Comparison of ENCODE assay signal across 9 cellular contexts in genomic region chr19:46218160-46218559, GRCh38. TPM values are rescaled to one million over a fixed set of nuclear protein-coding genes. Genes with fewer than 3 reads are reported as not detected.
DNase-seq lines count a peak whose midpoint lies in the region; ATAC-seq, FAIRE-seq and TF ChIP-seq lines count a peak whose summit lies in the region.
"Had no signal": no experiment of that assay in that cellular context is flagged by ENCODE, and none has a peak within 500 bp of the region (broad histone marks: within the 10 kb centered on the region; RNA-seq: fewer than 3 reads in every experiment).

No MANE protein-coding gene starts in this region.

- TF ChIP-seq CTCF in esophagus muscularis mucosa (IDR thresholded peaks at IDR 0.05), result no peak

- no peak for DNase-seq in GM12891 (ENCODE audit: insufficient read length, low spot score)
- DNase-seq in MV-4-11 (lab: John Stamatoyannopoulos, UW), result peak; percentile 18
- DNase-seq in activated naive CD8-positive, alpha-beta T cell treated with anti-CD3 and anti-CD28 coated beads, Interleukin-2, amount 50 U/mL, for 24 hours, result peak; percentile 49
- DNase-seq in lung microvascular endothelial cell (ENCODE audit: low read depth in 2 of 2), result peak; percentile 50 to 65
- no peak for DNase-seq in esophagus muscularis mucosa (ENCODE audit: extremely low spot score)
- no peak for DNase-seq in G401 (ENCODE audit: low spot score)
- DNase-seq in MG63, result no peak
- no peak for DNase-seq in small intestine
- DNase-seq: NCI-H510A had no signal

- H3K27me3 ChIP-seq in esophagus muscularis mucosa, result peaks cover 0 to 28% (median 0%) of the 10 kb centered on the region in 4 donors
- peaks cover 4% of the 10 kb centered on the region; the same call in 1 of the 2 replicates for H3K27me3 ChIP-seq in MG63
- peaks cover 2 to 3% of the 10 kb centered on the region in 2 donors for H3K27me3 ChIP-seq in small intestine (ENCODE audit: control insufficient read depth in 2 of 2, insufficient read depth in 2 of 2, low read length in 2 of 2)

- TF ChIP-seq POLR2A in GM12891 (IDR thresholded peaks at IDR 0.05; ENCODE audit: low read depth, low read length) (no peak), esophagus muscularis mucosa (IDR thresholded peaks at IDR 0.05; ENCODE audit: low read depth) (no peak)

- no peak overlapping the region for H3K27ac Mint-ChIP-seq in activated naive CD8-positive, alpha-beta T cell treated with anti-CD3 and anti-CD28 coated beads, Interleukin-2, amount 50 U/mL, for 24 hours

- no peaks in the 10 kb centered on the region for H3K4me1 Mint-ChIP-seq in activated naive CD8-positive, alpha-beta T cell treated with anti-CD3 and anti-CD28 coated beads, Interleukin-2, amount 50 U/mL, for 24 hours

- H3K9me3 Mint-ChIP-seq in activated naive CD8-positive, alpha-beta T cell treated with anti-CD3 and anti-CD28 coated beads, Interleukin-2, amount 50 U/mL, for 24 hours, result peaks cover 3% of the 10 kb centered on the region

- WGBS in esophagus muscularis mucosa, result 20% methylated on average over 6 of the region's 6 CpGs
- 18 to 24% (median 24%) methylated on average over 6 of the region's 6 CpGs for WGBS in small intestine, 3 donors

- H3K36me3 ChIP-seq in esophagus muscularis mucosa, result no peaks in the 10 kb centered on the region
- H3K36me3 ChIP-seq in MG63, result no peaks in the 10 kb centered on the region
- H3K36me3 ChIP-seq in small intestine (ENCODE audit: control insufficient read depth in 2 of 2, insufficient read depth in 2 of 2, low read length in 2 of 2), result no peaks in the 10 kb centered on the region

- FAIRE-seq in GM12891 (lab: Jason Lieb, UNC) (peak; percentile 28), small intestine (lab: Jason Lieb, UNC) (no peak)

- intact Hi-C loops in esophagus muscularis mucosa (cut with DNase I), result no loop called here

- no peak overlapping the region for H3K27ac ChIP-seq in esophagus muscularis mucosa (replicated peaks in 1 of 4)
- no peak overlapping the region for H3K27ac ChIP-seq in small intestine (ENCODE audit: low read depth in 1 of 2, low read length in 1 of 2)

- peaks cover 48% of the 10 kb centered on the region for H3K27me3 Mint-ChIP-seq in activated naive CD8-positive, alpha-beta T cell treated with anti-CD3 and anti-CD28 coated beads, Interleukin-2, amount 50 U/mL, for 24 hours

- no peaks in the 10 kb centered on the region for H3K36me3 Mint-ChIP-seq in activated naive CD8-positive, alpha-beta T cell treated with anti-CD3 and anti-CD28 coated beads, Interleukin-2, amount 50 U/mL, for 24 hours (ENCODE audit: low read depth)

- H3K4me3 Mint-ChIP-seq in activated naive CD8-positive, alpha-beta T cell treated with anti-CD3 and anti-CD28 coated beads, Interleukin-2, amount 50 U/mL, for 24 hours, result no peak overlapping the region

- H3K4me1 ChIP-seq in esophagus muscularis mucosa, result peaks cover 0 to 19% (median 17%) of the 10 kb centered on the region in 4 donors
- H3K4me1 ChIP-seq in small intestine (ENCODE audit: control insufficient read depth in 2 of 2, insufficient read depth in 1 of 2, low read depth in 1 of 2, low read length in 1 of 2), result no peaks in the 10 kb centered on the region

- no peak for ATAC-seq in activated naive CD8-positive, alpha-beta T cell treated with anti-CD3 and anti-CD28 coated beads, Interleukin-2, amount 50 U/mL, for 24 hours

- H3K9me3 ChIP-seq in esophagus muscularis mucosa (no peaks in the 10 kb centered on the region), MG63 (no peaks in the 10 kb centered on the region), small intestine (ENCODE audit: control insufficient read depth, low read depth) (no peaks in the 10 kb centered on the region)

- in situ Hi-C loops in G401 (cut with HindIII; ENCODE audit: low sequenced_read_pairs), result no loop called here

- H3K4me3 ChIP-seq in esophagus muscularis mucosa (no peak overlapping the region), MG63 (no peak overlapping the region), small intestine (ENCODE audit: low read depth in 1 of 2, low read length in 2 of 2) (no peak overlapping the region)

- no peak for TF ChIP-seq EP300 in esophagus muscularis mucosa (IDR thresholded peaks at IDR 0.05)

TF ChIP-seq in GM12891, 5 proteins besides CTCF, POLR2A, EP300 and RAD21:
- TF ChIP-seq TAF1 (IDR thresholded peaks at IDR 0.05; ENCODE audit: low read depth, low read length) (no peak), SPI1 (IDR thresholded peaks at IDR 0.05; ENCODE audit: low read depth, low read length) (no peak), PAX5 (IDR thresholded peaks at IDR 0.05; ENCODE audit: insufficient read depth, low read length, severe bottlenecking) (no peak), POU2F2 (IDR thresholded peaks at IDR 0.05; ENCODE audit: low read depth, low read length) (no peak), POLR2AphosphoS5 (IDR thresholded peaks at IDR 0.05; ENCODE audit: low read depth, low read length) (no peak)
TF ChIP-seq in GM12891: peak in this region for 0.

RNA-seq across cellular contexts. Expression of gene IGFL1, which starts 11.4 kb away (rescaled TPM):
- polyA plus RNA-seq in GM12891 (2012; ENCODE audit: low read depth, missing spikeins), result not detected
- not detected in 2 replicates for total RNA-seq in lung microvascular endothelial cell
- not detected for total RNA-seq in esophagus muscularis mucosa
- not detected in 2 replicates for total RNA-seq in G401 (2014; rRNA removed; shearing (Covaris generic))
- total RNA-seq in MG63 (2014; rRNA removed; shearing (Covaris generic); ENCODE audit: low replicate concordance), result not detected in 2 replicates
- polyA plus RNA-seq in small intestine, result not detected

Comparison
In these comparisons a context has a peak if more than half of its experiments do, and no peak if none do; other contexts are left out.
1. DNase-seq: peak in MV-4-11 (single experiment), activated naive CD8-positive, alpha-beta T cell treated with anti-CD3 and anti-CD28 coated beads, Interleukin-2, amount 50 U/mL, for 24 hours (single experiment) and lung microvascular endothelial cell (2 of 2); none in GM12891 (single experiment), esophagus muscularis mucosa (single experiment), G401 (single experiment), MG63 (single experiment) and small intestine (single experiment).